Comparison of ENCODE assay signal across 8 cellular contexts in genomic region chr4:41147570-41147969, GRCh38.
DNase-seq lines count a peak whose midpoint lies in the region; ATAC-seq, FAIRE-seq and TF ChIP-seq lines count a peak whose summit lies in the region.
"Not testable (repeated sequence)": the region's sequence is repeated elsewhere in the genome, so short reads cannot be mapped to it uniquely, and the experiment has no call there.

No MANE protein-coding gene starts in this region.

- not testable (repeated sequence) for H3K9me1 ChIP-seq in endothelial cell of umbilical vein (replicated peaks; ENCODE audit: control insufficient read depth, extremely low read depth, insufficient read depth, low read length)

- in situ Hi-C loops in Panc1 (cut with HindIII; ENCODE audit: low pct_unique_long_range_greater_than_20kb, low sequenced_read_pairs) = not testable (repeated sequence)

- DNase-seq in GM23338 (ENCODE audit: low spot score); Panc1 (ENCODE audit: low read depth, low spot score); endothelial cell of umbilical vein (ENCODE audit: low read depth, low spot score); heart right ventricle; right lobe of liver; tibial artery: not testable (repeated sequence)
- DNase-seq in MCF 10A (ENCODE audit: unreplicated experiment) = peak; percentile 17

- not testable (repeated sequence) for H3F3A ChIP-seq in GM23338 (replicated peaks; ENCODE audit: low read depth)

- not testable (repeated sequence) for H3K36me3 ChIP-seq in GM23338 (ENCODE audit: insufficient read depth); Panc1 (ENCODE audit: control insufficient read depth, insufficient read depth, low read length); endothelial cell of umbilical vein (ENCODE audit: control insufficient read depth in 2 of 2, extremely low read depth in 1 of 2, insufficient read depth in 2 of 2, low read length in 2 of 2); heart right ventricle; right lobe of liver; skeletal muscle tissue (ENCODE audit: control insufficient read depth in 3 of 3, insufficient read depth in 3 of 3, low read length in 3 of 3); tibial artery

- not testable (repeated sequence) for H3K4me2 ChIP-seq in GM23338; endothelial cell of umbilical vein (ENCODE audit: insufficient read depth, low read length)

- FAIRE-seq in endothelial cell of umbilical vein (lab: Jason Lieb, UNC) = not testable (repeated sequence)

- H3K9ac ChIP-seq in endothelial cell of umbilical vein (replicated peaks; ENCODE audit: extremely low read depth, insufficient read depth, low read length); skeletal muscle tissue (ENCODE audit: low read depth in 1 of 3, low read length in 3 of 3): not testable (repeated sequence)

- 94 to 98% methylated on average over 3 of the region's 3 CpGs for WGBS in heart right ventricle, 2 donors
- WGBS in right lobe of liver (ENCODE audit: insufficient coverage, low coverage, low lambda C conversion rate, missing lambda C conversion rate) = no CpG with 5 or more reads among the region's 3 CpGs

- H3K79me2 ChIP-seq in GM23338 (replicated peaks; ENCODE audit: insufficient read depth) = peaks cover 50% of the 10 kb centered on the region
- peaks cover 93% of the 10 kb centered on the region for H3K79me2 ChIP-seq in endothelial cell of umbilical vein (ENCODE audit: control insufficient read depth, insufficient read depth, low read length)

- H3K4me3 ChIP-seq in GM23338; Panc1 (ENCODE audit: low read depth in 2 of 2, low read length in 2 of 2); endothelial cell of umbilical vein (replicated peaks in 1 of 3; ENCODE audit: insufficient read depth in 1 of 3, low read depth in 1 of 3, low read length in 3 of 3); heart right ventricle; right lobe of liver; skeletal muscle tissue (ENCODE audit: low read length in 3 of 3); tibial artery: not testable (repeated sequence)

- not testable (repeated sequence) for TF ChIP-seq POLR2A in endothelial cell of umbilical vein (IDR thresholded peaks at IDR 0.05; ENCODE audit: low read depth, low read length); right lobe of liver (IDR thresholded peaks at IDR 0.05)

- CTCF ChIA-PET in Panc1 (lab: Charles Lee) (interaction anchor here (0.9 kb wide), 1 partner anchor 64 kb away, joined by 11 read pairs; no protein-coding TSS in a partner anchor), MCF 10A (lab: Yijun Ruan, JAX) (interaction anchor here (0.7 to 2.1 kb wide), 5 partner anchors 8 to 206 kb away, joined by 3 to 9 read pairs (median 5); no protein-coding TSS in a partner anchor), endothelial cell of umbilical vein (lab: Charles Lee) (interaction anchor here (0.6 to 1.6 kb wide), 7 partner anchors 8 to 223 kb away, joined by 3 to 12 read pairs (median 4); no protein-coding TSS in a partner anchor)

- H4K20me1 ChIP-seq in GM23338 (replicated peaks; ENCODE audit: insufficient read depth); endothelial cell of umbilical vein (replicated peaks; ENCODE audit: control insufficient read depth, extremely low read depth, insufficient read depth, low read length): not testable (repeated sequence)

- ATAC-seq in GM23338, Panc1, heart right ventricle: not testable (repeated sequence)
- peak in 2 of 4 donors; percentile 40 to 42 for ATAC-seq in right lobe of liver

- H3K27me3 ChIP-seq in GM23338 (ENCODE audit: insufficient read depth); Panc1 (ENCODE audit: control insufficient read depth, insufficient read depth, low read length); endothelial cell of umbilical vein (ENCODE audit: control insufficient read depth in 2 of 2, insufficient read depth in 2 of 2, low read length in 2 of 2); heart right ventricle; right lobe of liver; skeletal muscle tissue (ENCODE audit: control insufficient read depth in 3 of 3, insufficient read depth in 3 of 3, low read length in 3 of 3); tibial artery: not testable (repeated sequence)

- H3K4me1 Mint-ChIP-seq in GM23338 = peaks cover 26% of the 10 kb centered on the region
- peaks cover 58% of the 10 kb centered on the region for H3K4me1 Mint-ChIP-seq in MCF 10A (ENCODE audit: insufficient read depth, unreplicated experiment)

- H3K4me1 ChIP-seq in GM23338 (ENCODE audit: insufficient read depth) = peaks cover 25% of the 10 kb centered on the region
- H3K4me1 ChIP-seq in Panc1 (ENCODE audit: control insufficient read depth, insufficient read depth, low read length) = peaks cover 40% of the 10 kb centered on the region
- peaks cover 46% of the 10 kb centered on the region for H3K4me1 ChIP-seq in endothelial cell of umbilical vein (ENCODE audit: control insufficient read depth, extremely low read depth, insufficient read depth, low read length)
- H3K4me1 ChIP-seq in heart right ventricle = peaks cover 0 to 59% (median 45%) of the 10 kb centered on the region in 9 donors
- peaks cover 0 to 43% (median 4%) of the 10 kb centered on the region in 4 donors for H3K4me1 ChIP-seq in right lobe of liver
- H3K4me1 ChIP-seq in skeletal muscle tissue (ENCODE audit: control insufficient read depth in 3 of 3, insufficient read depth in 3 of 3, low read length in 3 of 3) = peaks cover 17 to 30% (median 19%) of the 10 kb centered on the region in 3 donors
- peaks cover 11 to 89% (median 45%) of the 10 kb centered on the region in 4 donors for H3K4me1 ChIP-seq in tibial artery

- not testable (repeated sequence) for TF ChIP-seq CTCF in GM23338 (conservative IDR thresholded peaks at IDR 0.05; ENCODE audit: low read depth in 2 of 2); Panc1 (IDR thresholded peaks at IDR 0.05); MCF 10A (IDR thresholded peaks at IDR 0.05; ENCODE audit: unreplicated experiment); endothelial cell of umbilical vein (IDR thresholded peaks at IDR 0.05; ENCODE audit: extremely low read depth in 1 of 2, insufficient read depth in 1 of 2, low read depth in 1 of 2, low read length in 2 of 2); heart right ventricle (IDR thresholded peaks at IDR 0.05); right lobe of liver (IDR thresholded peaks at IDR 0.05); tibial artery (IDR thresholded peaks at IDR 0.05)

- H3K27me3 Mint-ChIP-seq in GM23338 (ENCODE audit: insufficient read depth, low read depth, poor library complexity); MCF 10A (ENCODE audit: insufficient read depth, unreplicated experiment): not testable (repeated sequence)

- not testable (repeated sequence) for H3K4me3 Mint-ChIP-seq in GM23338; MCF 10A (ENCODE audit: unreplicated experiment)

- POLR2A ChIA-PET in Panc1 (lab: Charles Lee) = not testable (repeated sequence)
- POLR2A ChIA-PET in MCF 10A (lab: Yijun Ruan, JAX) (interaction anchor here (0.6 to 20.2 kb wide), 13 partner anchors 10 to 198 kb away, joined by 3 to 462 read pairs (median 3); partner anchors contain the start of gene APBB2), endothelial cell of umbilical vein (lab: Charles Lee) (interaction anchor here (1.4 kb wide), 1 partner anchor 8 kb away, joined by 4 read pairs; no protein-coding TSS in a partner anchor)

- H3K27ac Mint-ChIP-seq in GM23338 (peak overlapping the region; percentile 25; the same call in 1 of the 2 replicates), MCF 10A (ENCODE audit: low read depth, unreplicated experiment) (peak overlapping the region; percentile 93)

- BruUV-seq in Panc1 (replicated peaks; lab: Mats Ljungman, UMichigan); MCF 10A (replicated peaks; lab: Mats Ljungman, UMichigan); endothelial cell of umbilical vein (replicated peaks; lab: Mats Ljungman, UMichigan): not testable (repeated sequence)

- not testable (repeated sequence) for H3K9me3 Mint-ChIP-seq in GM23338; MCF 10A (ENCODE audit: unreplicated experiment)

- intact Hi-C loops in Panc1 (cut with micrococcal nuclease; ENCODE audit: unreplicated experiment) (loop anchor here (10.0 kb wide), 1 partner anchor 57 kb away; no protein-coding TSS in a partner anchor), MCF 10A (cut with micrococcal nuclease) (loop anchor here (10.0 kb wide), 1 partner anchor 223 kb away; no protein-coding TSS in a partner anchor), heart right ventricle (cut with DNase I) (loop anchor here in 2 of 10 donors (10.0 kb wide), 1 partner anchor 57 kb away; no protein-coding TSS in a partner anchor), right lobe of liver (cut with DNase I) (loop anchor here in 1 of 2 donors (5.0 kb wide), 1 partner anchor 65 kb away; the partner anchor contains the start of gene APBB2)
- intact Hi-C loops in endothelial cell of umbilical vein (cut with micrococcal nuclease); tibial artery (cut with DNase I; ENCODE audit: low total_unique reads): not testable (repeated sequence)

- not testable (repeated sequence) for H3K9me3 ChIP-seq in Panc1 (ENCODE audit: control insufficient read depth, insufficient read depth, low read depth, low read length); endothelial cell of umbilical vein (replicated peaks; ENCODE audit: control insufficient read depth, insufficient read depth, low read length); heart right ventricle; right lobe of liver; skeletal muscle tissue (ENCODE audit: control insufficient read depth in 3 of 3, low read length in 3 of 3); tibial artery

- H2AFZ ChIP-seq in GM23338; endothelial cell of umbilical vein (ENCODE audit: low read depth, low read length): not testable (repeated sequence)

- not testable (repeated sequence) for H3K36me3 Mint-ChIP-seq in GM23338 (ENCODE audit: low read depth)
- H3K36me3 Mint-ChIP-seq in MCF 10A (ENCODE audit: insufficient read depth, unreplicated experiment) = peaks cover 28% of the 10 kb centered on the region

- not testable (repeated sequence) for H3K9me2 ChIP-seq in GM23338 (ENCODE audit: insufficient read depth)

- dilution Hi-C loops in endothelial cell of umbilical vein (cut with MboI; ENCODE audit: extremely low pct_ligation_motif_present, low sequenced_read_pairs) = not testable (repeated sequence)

- H3K27ac ChIP-seq in GM23338 (ENCODE audit: low read depth) = 0 out of 2 replicates have a peak overlapping the region, but pooled peaks have one; percentile 21
- peak overlapping the region; percentile 80 for H3K27ac ChIP-seq in Panc1 (ENCODE audit: low read length)
- H3K27ac ChIP-seq in endothelial cell of umbilical vein (ENCODE audit: insufficient read depth, low read depth, low read length) = peak overlapping the region; percentile 26
- peak overlapping the region in 8 of 10 donors; percentile 1 to 62 (median 28) for H3K27ac ChIP-seq in heart right ventricle
- H3K27ac ChIP-seq in right lobe of liver = peak overlapping the region; percentile 35 to 79 (median 66)
- peak overlapping the region; percentile 54 for H3K27ac ChIP-seq in skeletal muscle tissue (ENCODE audit: low read depth, low read length)
- H3K27ac ChIP-seq in tibial artery = peak overlapping the region; percentile 77 to 80

Comparison
In these comparisons a context has a peak if more than half of its experiments do, and no peak if none do; other contexts are left out.
1. H3K27ac ChIP-seq: peak in every context shown above with its lines; median percentile 80 in Panc1; 78 in tibial artery; 66 in right lobe of liver; 54 in skeletal muscle tissue; 28 in heart right ventricle; 26 in endothelial cell of umbilical vein; 21 in GM23338.